Comparison of ENCODE assay signal across 10 cellular contexts in the genomic region with DNA sequence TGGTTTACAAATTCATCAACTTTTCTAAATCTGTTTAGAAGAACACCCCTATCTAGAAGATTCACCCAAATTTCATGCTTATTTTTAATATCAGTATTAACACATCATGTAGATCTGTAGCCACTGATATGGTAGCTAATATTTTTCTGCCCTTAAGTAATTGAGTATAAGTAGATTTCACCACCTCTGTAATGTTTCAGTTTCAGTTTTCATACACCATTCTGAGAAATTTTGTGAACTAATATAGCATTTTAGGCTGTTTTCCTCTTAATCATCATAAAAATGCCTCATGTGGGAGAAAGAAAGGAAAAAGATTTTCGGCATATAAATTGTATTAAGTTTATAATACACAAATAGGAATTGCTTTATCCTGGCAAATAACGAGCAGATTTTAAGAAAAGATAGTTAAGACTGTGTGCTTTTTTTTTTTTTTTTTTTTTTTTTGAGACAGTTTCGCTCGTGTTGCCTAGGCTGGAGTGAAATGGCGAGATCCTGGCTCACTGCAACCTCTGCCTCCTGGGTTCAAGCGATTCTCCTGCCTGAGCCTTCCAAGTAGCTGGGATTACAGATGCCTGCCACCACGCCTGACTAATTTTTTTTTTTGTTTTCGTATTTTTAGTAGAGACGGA. TPM values are rescaled to one million over a fixed set of nuclear protein-coding genes. Genes with fewer than 3 reads are reported as not detected.
DNase-seq lines count a peak whose midpoint lies in the region; ATAC-seq and TF ChIP-seq lines count a peak whose summit lies in the region.
"Had no signal": no experiment of that assay in that cellular context is flagged by ENCODE, and none has a peak within 500 bp of the region (broad histone marks: within the 10 kb centered on the region; RNA-seq: fewer than 3 reads in every experiment).

No MANE protein-coding gene starts in this region.

- no peaks in the 10 kb centered on the region; the same call in 1 of the 2 replicates for H3K27me3 Mint-ChIP-seq in WTC11 (ENCODE audit: low read depth)

- TF ChIP-seq CTCF in WTC11 (IDR thresholded peaks at IDR 0.05): no peak

- ATAC-seq in GM19023 (IDR thresholded peaks at IDR 0.05; ENCODE audit: unreplicated experiment): peak; percentile 58
- peak; percentile 66 for ATAC-seq in HG03025 (IDR thresholded peaks at IDR 0.05; ENCODE audit: low FRiP score, unreplicated experiment)
- ATAC-seq in WTC11: no peak
- no peak for ATAC-seq in HG03039 (IDR thresholded peaks at IDR 0.05; ENCODE audit: unreplicated experiment)
- ATAC-seq: stimulated activated naive B cell treated with anti-CD40 and anti-IgM and Interleukin-4, amounts not matched to agents 10 μg/mL and 1 μg/mL and 100 μg/mL, for 72 hours had no signal

- H3K4me1 Mint-ChIP-seq in WTC11: peaks cover 70% of the 10 kb centered on the region

- POLR2A ChIA-PET in WTC11 (lab: Charles Lee): no interaction called here

- 0 out of 2 replicates have a peak, but pooled peaks cover 2% of the 10 kb centered on the region for H3K36me3 Mint-ChIP-seq in WTC11
- H3K36me3 Mint-ChIP-seq: stimulated activated naive B cell treated with anti-CD40 and anti-IgM and Interleukin-4, amounts not matched to agents 10 μg/mL and 1 μg/mL and 100 μg/mL, for 72 hours had no signal

- peak; percentile 48 for DNase-seq in CD1c-positive myeloid dendritic cell (ENCODE audit: extremely low spot score)
- DNase-seq in WTC11 (ENCODE audit: low spot score): no peak
- no peak for DNase-seq in NCI-H526 (lab: John Stamatoyannopoulos, UW)
- no peak for DNase-seq in stimulated activated CD4-positive, alpha-beta T cell treated with anti-CD3 and anti-CD28 coated beads, Interleukin-12 subunit alpha, Interleukin-12 subunit beta, amount 100 ng/mL, for 4 hours
- no peak for DNase-seq in foreskin melanocyte
- DNase-seq: NCI-H446 treated with DMSO at 0.1 percent for 48 hours; stimulated activated naive B cell treated with anti-CD40 and anti-IgM and Interleukin-4, amounts not matched to agents 10 μg/mL and 1 μg/mL and 100 μg/mL, for 72 hours had no signal

- H3K9me3 Mint-ChIP-seq in WTC11: no peaks in the 10 kb centered on the region
- H3K9me3 Mint-ChIP-seq: stimulated activated naive B cell treated with anti-CD40 and anti-IgM and Interleukin-4, amounts not matched to agents 10 μg/mL and 1 μg/mL and 100 μg/mL, for 72 hours had no signal

- H3K4me3 Mint-ChIP-seq in WTC11: no peak overlapping the region; the same call in 1 of the 2 replicates
- H3K4me3 Mint-ChIP-seq: stimulated activated naive B cell treated with anti-CD40 and anti-IgM and Interleukin-4, amounts not matched to agents 10 μg/mL and 1 μg/mL and 100 μg/mL, for 72 hours had no signal

- CTCF ChIA-PET in WTC11 (lab: Charles Lee): no interaction called here

- peak overlapping the region; percentile 98 for H3K27ac Mint-ChIP-seq in WTC11
- H3K27ac Mint-ChIP-seq: stimulated activated naive B cell treated with anti-CD40 and anti-IgM and Interleukin-4, amounts not matched to agents 10 μg/mL and 1 μg/mL and 100 μg/mL, for 72 hours had no signal

TF ChIP-seq in WTC11, 78 proteins besides CTCF, POLR2A, EP300 and RAD21:
- TF ChIP-seq, protein P1, sequence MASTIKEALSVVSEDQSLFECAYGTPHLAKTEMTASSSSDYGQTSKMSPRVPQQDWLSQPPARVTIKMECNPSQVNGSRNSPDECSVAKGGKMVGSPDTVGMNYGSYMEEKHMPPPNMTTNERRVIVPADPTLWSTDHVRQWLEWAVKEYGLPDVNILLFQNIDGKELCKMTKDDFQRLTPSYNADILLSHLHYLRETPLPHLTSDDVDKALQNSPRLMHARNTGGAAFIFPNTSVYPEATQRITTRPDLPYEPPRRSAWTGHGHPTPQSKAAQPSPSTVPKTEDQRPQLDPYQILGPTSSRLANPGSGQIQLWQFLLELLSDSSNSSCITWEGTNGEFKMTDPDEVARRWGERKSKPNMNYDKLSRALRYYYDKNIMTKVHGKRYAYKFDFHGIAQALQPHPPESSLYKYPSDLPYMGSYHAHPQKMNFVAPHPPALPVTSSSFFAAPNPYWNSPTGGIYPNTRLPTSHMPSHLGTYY (CRISPR knock-in tag; IDR thresholded peaks at IDR 0.05): no peak

RNA-seq across cellular contexts. Expression of a gene that starts 21.4 kb away (rescaled TPM):
- total RNA-seq in WTC11 (2021): 163 to 167 TPM (median 163 TPM) in 3 replicates

Comparison
In these comparisons a context has a peak if more than half of its experiments do, and no peak if none do; other contexts are left out.
1. ATAC-seq: peak in GM19023 (single experiment) and HG03025 (single experiment); none in WTC11 (single experiment) and HG03039 (single experiment).